In the genomic region with DNA sequence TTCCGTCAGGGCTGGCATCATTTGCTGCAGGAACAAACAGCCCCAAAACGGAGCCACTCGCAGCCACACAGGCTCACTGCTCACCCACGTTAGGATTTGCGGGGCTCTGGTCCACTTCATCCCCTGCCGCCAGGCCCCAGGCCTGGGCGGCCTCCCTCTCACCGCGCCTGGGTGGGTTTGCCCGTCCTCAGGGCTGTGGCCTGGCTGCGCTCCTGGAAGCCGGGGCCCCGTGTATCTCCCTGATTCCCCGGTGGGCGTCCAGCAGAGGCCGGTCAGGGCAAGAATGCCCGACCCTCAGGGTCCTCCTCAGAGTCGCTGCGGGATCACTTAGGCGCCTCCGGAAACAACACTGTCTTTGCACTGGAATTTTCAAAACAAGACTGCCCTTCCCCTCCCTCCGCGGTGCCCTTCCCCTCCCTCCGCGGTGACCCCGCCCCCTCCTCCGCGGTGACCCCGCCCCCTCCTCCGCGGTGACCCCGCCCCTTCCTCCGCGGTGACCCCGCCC, we compare ENCODE assay signal across 15 cellular contexts. TPM values are rescaled to one million over a fixed set of nuclear protein-coding genes. Genes with fewer than 3 reads are reported as not detected.
DNase-seq lines count a peak whose midpoint lies in the region; ATAC-seq and TF ChIP-seq lines count a peak whose summit lies in the region.
"Had no signal": no experiment of that assay in that cellular context is flagged by ENCODE, and none has a peak within 500 bp of the region (broad histone marks: within the 10 kb centered on the region; RNA-seq: fewer than 3 reads in every experiment).

No MANE protein-coding gene starts in this region.

- no peak overlapping the region for H3K27ac Mint-ChIP-seq in activated CD8-positive, alpha-beta T cell treated with anti-CD3 and anti-CD28 coated beads for 36 hours
- H3K27ac Mint-ChIP-seq: memory B cell; progenitor cell of endocrine pancreas; T-helper 1 cell treated with Interleukin-12 subunit alpha and Interleukin-12 subunit beta and Interleukin-4 antibody, amounts not matched to agents 30 μg/mL and 1 μg/mL, for 36 hours had no signal

- POLR2A ChIA-PET in activated CD8-positive, alpha-beta T cell treated with anti-CD3 and anti-CD28 coated beads for 36 hours (lab: Charles Lee) = no interaction called here

- peaks cover 3% of the 10 kb centered on the region; the same call in 1 of the 2 replicates for H3K27me3 ChIP-seq in H7 (ENCODE audit: control insufficient read depth, insufficient read depth, low read length)
- H3K27me3 ChIP-seq in kidney epithelial cell (ENCODE audit: control insufficient read depth, insufficient read depth, low read length) = peaks cover 1% of the 10 kb centered on the region
- peaks cover 0 to 3% (median 0%) of the 10 kb centered on the region in 45 donors for H3K27me3 ChIP-seq in dorsolateral prefrontal cortex
- H3K27me3 ChIP-seq: transverse colon had no signal

- DNase-seq in H7 = peak; percentile 85
- peak; percentile 37 for DNase-seq in activated CD8-positive, alpha-beta T cell treated with anti-CD3 and anti-CD28 coated beads for 36 hours
- no peak for DNase-seq in kidney epithelial cell (ENCODE audit: low read depth)
- no peak for DNase-seq in cerebellar cortex (ENCODE audit: low spot score)
- DNase-seq in dorsolateral prefrontal cortex = no peak
- DNase-seq: head of caudate nucleus; NCI-H187; NK-92 treated with Interleukin-12 subunit alpha and Interleukin-12 subunit beta, amount 100 ng/mL, for 24 hours; transverse colon had no signal

- peaks cover 50% of the 10 kb centered on the region for H3K4me1 Mint-ChIP-seq in activated CD8-positive, alpha-beta T cell treated with anti-CD3 and anti-CD28 coated beads for 36 hours (ENCODE audit: low read depth)

- H3K9me3 Mint-ChIP-seq in activated CD8-positive, alpha-beta T cell treated with anti-CD3 and anti-CD28 coated beads for 36 hours = peaks cover 1% of the 10 kb centered on the region
- H3K9me3 Mint-ChIP-seq: memory B cell had no signal

- H3K4me3 ChIP-seq in H7 (ENCODE audit: insufficient read depth, low read depth, low read length) (peak overlapping the region; percentile 12; the same call in 1 of the 2 replicates), kidney epithelial cell (ENCODE audit: low read depth, low read length) (peak overlapping the region; percentile 13), dorsolateral prefrontal cortex (peak overlapping the region in 6 of 59 donors; percentile 11 to 46 (median 20))

- H3K4me3 Mint-ChIP-seq in activated CD8-positive, alpha-beta T cell treated with anti-CD3 and anti-CD28 coated beads for 36 hours = peak overlapping the region; percentile 49
- H3K4me3 Mint-ChIP-seq: memory B cell; T-helper 1 cell treated with Interleukin-12 subunit alpha and Interleukin-12 subunit beta and Interleukin-4 antibody, amounts not matched to agents 30 μg/mL and 1 μg/mL, for 36 hours had no signal

- peak overlapping the region; percentile 32; the same call in 1 of the 2 replicates for H3K27ac ChIP-seq in C4-2B
- no peak overlapping the region for H3K27ac ChIP-seq in dorsolateral prefrontal cortex
- H3K27ac ChIP-seq: transverse colon had no signal

- ATAC-seq in activated CD8-positive, alpha-beta T cell treated with anti-CD3 and anti-CD28 coated beads for 36 hours = peak; percentile 22
- ATAC-seq in GM19324 (IDR thresholded peaks at IDR 0.05; ENCODE audit: low FRiP score, unreplicated experiment) = no peak
- no peak for ATAC-seq in HG02870 (IDR thresholded peaks at IDR 0.05; ENCODE audit: unreplicated experiment)

- intact Hi-C loops in activated CD8-positive, alpha-beta T cell treated with anti-CD3 and anti-CD28 coated beads for 36 hours (cut with micrococcal nuclease) = no loop called here
- intact Hi-C loops in dorsolateral prefrontal cortex (cut with DNase I) = no loop called here

- H3K27me3 Mint-ChIP-seq in activated CD8-positive, alpha-beta T cell treated with anti-CD3 and anti-CD28 coated beads for 36 hours = peaks cover 1% of the 10 kb centered on the region
- H3K27me3 Mint-ChIP-seq: memory B cell had no signal

- no peaks in the 10 kb centered on the region for H3K36me3 Mint-ChIP-seq in activated CD8-positive, alpha-beta T cell treated with anti-CD3 and anti-CD28 coated beads for 36 hours (ENCODE audit: low read depth)
- H3K36me3 Mint-ChIP-seq: memory B cell had no signal

- H3K36me3 ChIP-seq in H7 (replicated peaks; ENCODE audit: control insufficient read depth, insufficient read depth, low read length) (no peaks in the 10 kb centered on the region), kidney epithelial cell (ENCODE audit: control insufficient read depth, insufficient read depth, low read length) (no peaks in the 10 kb centered on the region)
- H3K36me3 ChIP-seq: transverse colon had no signal

- no peak for TF ChIP-seq CTCF in C4-2B (conservative IDR thresholded peaks at IDR 0.05)
- TF ChIP-seq CTCF in activated CD8-positive, alpha-beta T cell treated with anti-CD3 and anti-CD28 coated beads for 36 hours (IDR thresholded peaks at IDR 0.05) = no peak
- no peak for TF ChIP-seq CTCF in kidney epithelial cell (IDR thresholded peaks at IDR 0.05; ENCODE audit: insufficient read depth, low read length, poor library complexity, severe bottlenecking)
- no peak for TF ChIP-seq CTCF in dorsolateral prefrontal cortex (IDR thresholded peaks at IDR 0.05 in 54 of 56, conservative IDR thresholded peaks at IDR 0.05 in 2 of 56; ENCODE audit: low read depth in 1 of 56, partially characterized antibody in 56 of 56)

- CTCF ChIA-PET in activated CD8-positive, alpha-beta T cell treated with anti-CD3 and anti-CD28 coated beads for 36 hours (lab: Charles Lee) = no interaction called here

RNA-seq across cellular contexts. Expression of a gene that starts 15.7 kb away (rescaled TPM):
- total RNA-seq in H7 (2014; rRNA removed; shearing (Covaris generic)) = 17.5 and 26.6 TPM in 2 replicates
- total RNA-seq in activated CD8-positive, alpha-beta T cell treated with anti-CD3 and anti-CD28 coated beads for 36 hours = 10 to 100 TPM; 41.4 to 48.1 TPM
- total RNA-seq in kidney epithelial cell (22.9 and 40.0 TPM in 2 replicates), dorsolateral prefrontal cortex (100 to 1,000 TPM in 3 of 120 experiments, 10 to 100 TPM in 117; 41.4 to 125 (median 65.3) TPM)

Comparison
In these comparisons a context has a peak if more than half of its experiments do, and no peak if none do; other contexts are left out.
1. DNase-seq: peak in H7 (single experiment) and activated CD8-positive, alpha-beta T cell treated with anti-CD3 and anti-CD28 coated beads for 36 hours (single experiment); none in kidney epithelial cell (single experiment), cerebellar cortex (single experiment) and dorsolateral prefrontal cortex (0 of 10).